Comparison of ENCODE assay signal across 22 cellular contexts in genomic region chr2:19368760-19369159, GRCh38. TPM values are rescaled to one million over a fixed set of nuclear protein-coding genes. Genes with fewer than 3 reads are reported as not detected.
"Had no signal": no experiment of that assay in that cellular context is flagged by ENCODE, and none has a peak within 500 bp of the region (broad histone marks: within the 10 kb centered on the region; RNA-seq: fewer than 3 reads in every experiment).

No MANE protein-coding gene starts in this region.

- H3K4me1 ChIP-seq: SJCRH30 had no signal

- H3K27ac ChIP-seq: KMS-11, PC-9, RWPE1, SJCRH30, SK-N-MC had no signal

- H3K36me3 ChIP-seq: SJCRH30 had no signal

- H3K4me3 ChIP-seq: PC-9, SJCRH30, SK-N-MC had no signal

- DNase-seq: Karpas-422, KBM-7, MM.1S, MV-4-11, NCI-H1105, NCI-H1417 treated with DMSO at 0.1 percent for 48 hours, NCI-H1436 treated with DMSO at 0.1 percent for 48 hours, NCI-H187 treated with DMSO at 0.1 percent for 48 hours, NCI-H2029, NCI-H2171 treated with DMSO at 0.1 percent for 48 hours, NCI-H2227 treated with DMSO at 0.1 percent for 48 hours, NCI-H446, NCI-H524 treated with DMSO at 0.1 percent for 48 hours, NCI-H526 treated with DMSO at 0.1 percent for 48 hours, PC-9, SIG-M5, SJCRH30 had no signal

- H3K9me3 ChIP-seq: SJCRH30 had no signal

RNA-seq across cellular contexts. Expression of gene OSR1, which starts 10.3 kb away (rescaled TPM):
- total RNA-seq: OCI-LY7, SK-MEL-5 had no signal
